Comparison of ENCODE assay signal across 8 cellular contexts in genomic region chr6:107712523-107713213, GRCh38.
DNase-seq lines count a peak whose midpoint lies in the region; ATAC-seq, FAIRE-seq and TF ChIP-seq lines count a peak whose summit lies in the region.

No MANE protein-coding gene starts in this region.

- H3K27me3 ChIP-seq in BJ (ENCODE audit: control insufficient read depth, insufficient read depth, low read length) (no peaks in the 10 kb centered on the region), muscle layer of duodenum (ENCODE audit: low read depth, low read length) (no peaks in the 10 kb centered on the region)

- no peaks in the 10 kb centered on the region for H3K9me3 Mint-ChIP-seq in activated naive CD4-positive, alpha-beta T cell treated with anti-CD3 and anti-CD28 coated beads, Interleukin-2, amount 50 U/mL, for 72 hours

- POLR2A ChIA-PET in BJ (lab: Charles Lee), result no interaction called here

- peaks cover 0 to 14% of the 10 kb centered on the region in 2 donors for H3K4me1 ChIP-seq in muscle layer of duodenum (ENCODE audit: control insufficient read depth in 1 of 2, insufficient read depth in 2 of 2, low read length in 2 of 2)

- no peaks in the 10 kb centered on the region for H3K9me3 ChIP-seq in muscle layer of duodenum (ENCODE audit: control insufficient read depth in 1 of 2, low read length in 2 of 2)

- ATAC-seq in HG02885 (IDR thresholded peaks at IDR 0.05; ENCODE audit: poor library complexity, unreplicated experiment) (peak; percentile 43), GM19467 (IDR thresholded peaks at IDR 0.05; ENCODE audit: unreplicated experiment) (no peak)
- peak; percentile 89 to 94 for ATAC-seq in activated naive CD4-positive, alpha-beta T cell treated with anti-CD3 and anti-CD28 coated beads, Interleukin-2, amount 50 U/mL, for 72 hours

- peaks cover 0 to under 1% of the 10 kb centered on the region in 2 donors for H3K36me3 Mint-ChIP-seq in activated naive CD4-positive, alpha-beta T cell treated with anti-CD3 and anti-CD28 coated beads, Interleukin-2, amount 50 U/mL, for 72 hours

- H3K36me3 ChIP-seq in BJ (ENCODE audit: control insufficient read depth, insufficient read depth, low read length) (no peaks in the 10 kb centered on the region), muscle layer of duodenum (ENCODE audit: control insufficient read depth in 1 of 2, insufficient read depth in 2 of 2, low read length in 2 of 2) (no peaks in the 10 kb centered on the region)

- TF ChIP-seq POLR2A in GM12891 (IDR thresholded peaks at IDR 0.05; ENCODE audit: low read depth, low read length), result no peak

- peak overlapping the region; percentile 87 to 96 for H3K27ac Mint-ChIP-seq in activated naive CD4-positive, alpha-beta T cell treated with anti-CD3 and anti-CD28 coated beads, Interleukin-2, amount 50 U/mL, for 72 hours

- no peak for TF ChIP-seq CTCF in BJ (IDR thresholded peaks at IDR 0.05; ENCODE audit: insufficient read depth, low read depth, low read length)

- CTCF ChIA-PET in BJ (lab: Yijun Ruan, JAX), result interaction anchor here (0.6 to 3.7 kb wide), 4 partner anchors 9 to 362 kb away, joined by 3 to 14 read pairs (median 6); no protein-coding TSS in a partner anchor

- FAIRE-seq in GM12891 (lab: Jason Lieb, UNC), result no peak

- H3K4me3 ChIP-seq in BJ (ENCODE audit: low read depth, low read length) (0 out of 2 replicates have a peak overlapping the region, but pooled peaks have one; percentile 2), muscle layer of duodenum (ENCODE audit: low read depth in 1 of 2, low read length in 2 of 2) (peak overlapping the region; percentile 45 to 55)

- H3K27ac ChIP-seq in muscle layer of duodenum (ENCODE audit: low read length), result no peak overlapping the region

- in situ Hi-C loops in G401 (cut with HindIII; ENCODE audit: low sequenced_read_pairs), result no loop called here

- DNase-seq in BJ (ENCODE audit: low read depth) (no peak), GM12891 (ENCODE audit: insufficient read length, low spot score) (no peak), G401 (ENCODE audit: low spot score) (no peak), KG1 (lab: John Stamatoyannopoulos, UW) (no peak)
- DNase-seq in activated naive CD4-positive, alpha-beta T cell treated with anti-CD3 and anti-CD28 coated beads, Interleukin-2, amount 50 U/mL, for 72 hours (ENCODE audit: low spot score in 2 of 2), result peak in 1 of 2 donors; percentile 58

TF ChIP-seq in GM12891, 5 proteins besides CTCF, POLR2A, EP300 and RAD21:
- no peak for TF ChIP-seq PAX5 (IDR thresholded peaks at IDR 0.05; ENCODE audit: insufficient read depth, low read length, severe bottlenecking)
- no peak for TF ChIP-seq POU2F2 (IDR thresholded peaks at IDR 0.05; ENCODE audit: low read depth, low read length)
- TF ChIP-seq SPI1 (IDR thresholded peaks at IDR 0.05; ENCODE audit: low read depth, low read length), result no peak
- TF ChIP-seq TAF1 (IDR thresholded peaks at IDR 0.05; ENCODE audit: low read depth, low read length), result no peak
